ENCODE assay signal across 9 cellular contexts in the genomic region with DNA sequence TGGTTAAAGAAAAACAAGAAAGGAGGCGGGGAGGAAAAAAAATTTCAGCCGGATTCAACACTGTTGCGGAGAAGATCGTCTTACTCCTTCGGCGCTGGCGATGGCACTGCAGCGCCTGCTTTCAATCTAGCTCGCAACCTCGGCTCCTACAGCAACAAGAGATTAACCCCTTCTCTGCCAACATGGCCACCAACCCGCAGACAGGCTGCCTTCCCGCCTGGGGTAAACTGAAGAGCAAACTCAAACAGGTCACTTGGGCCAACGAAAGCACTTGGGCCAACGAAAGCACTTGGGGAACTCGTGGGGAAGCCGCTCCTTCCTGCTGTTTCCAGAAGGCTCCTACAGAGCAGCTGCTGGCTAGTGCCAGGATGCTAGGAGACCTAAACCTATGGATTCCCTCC.
DNase-seq lines count a peak whose midpoint lies in the region; ATAC-seq and TF ChIP-seq lines count a peak whose summit lies in the region.
"Had no signal": no experiment of that assay in that cellular context is flagged by ENCODE, and none has a peak within 500 bp of the region (broad histone marks: within the 10 kb centered on the region; RNA-seq: fewer than 3 reads in every experiment).

No MANE protein-coding gene starts in this region.

- H3K9ac ChIP-seq in adipocyte (ENCODE audit: low read length) = peak overlapping the region; percentile 77

- H3K36me3 ChIP-seq in adipocyte (ENCODE audit: control insufficient read depth, insufficient read depth, low read length, severe bottlenecking) = no peaks in the 10 kb centered on the region
- no peaks in the 10 kb centered on the region for H3K36me3 ChIP-seq in muscle layer of duodenum (ENCODE audit: control insufficient read depth in 1 of 2, insufficient read depth in 2 of 2, low read length in 2 of 2)

- no peak for ATAC-seq in HG02884 (IDR thresholded peaks at IDR 0.05; ENCODE audit: unreplicated experiment)

- H3K9me3 Mint-ChIP-seq in type B pancreatic cell = peaks cover 6% of the 10 kb centered on the region

- no peak for TF ChIP-seq CTCF in type B pancreatic cell (conservative IDR thresholded peaks at IDR 0.05)

- peaks cover 22% of the 10 kb centered on the region for H3K4me1 ChIP-seq in adipocyte (ENCODE audit: control insufficient read depth, insufficient read depth, low read length)
- H3K4me1 ChIP-seq in muscle layer of duodenum (ENCODE audit: control insufficient read depth in 1 of 2, insufficient read depth in 2 of 2, low read length in 2 of 2) = peaks cover 0 to 16% of the 10 kb centered on the region in 2 donors

- H3K4me3 Mint-ChIP-seq in type B pancreatic cell = peak overlapping the region; percentile 85
- H3K4me3 Mint-ChIP-seq: activated naive CD4-positive, alpha-beta T cell treated with anti-CD3 and anti-CD28 coated beads, Interleukin-2, amount 50 U/mL, for 24 hours had no signal

- peak overlapping the region; percentile 91 for H3K4me3 ChIP-seq in adipocyte (ENCODE audit: low read length)
- peak overlapping the region; percentile 47 to 64 for H3K4me3 ChIP-seq in muscle layer of duodenum (ENCODE audit: low read depth in 1 of 2, low read length in 2 of 2)

- no peak overlapping the region for H3K27ac ChIP-seq in muscle layer of duodenum (ENCODE audit: low read length)

- DNase-seq in adipocyte (ENCODE audit: low read depth) (peak; percentile 66), fibroblast of the conjunctiva (ENCODE audit: low read depth) (peak; percentile 62), type B pancreatic cell (ENCODE audit: extremely low spot score, unreplicated experiment) (no peak), NCI-H2196 treated with DMSO at 0.1 percent for 48 hours (lab: John Stamatoyannopoulos, UW; ENCODE audit: unreplicated experiment) (no peak), NCI-H524 treated with DMSO at 0.1 percent for 48 hours (lab: John Stamatoyannopoulos, UW) (no peak)
- DNase-seq: SW 1271 had no signal

- no peaks in the 10 kb centered on the region for H3K9me3 ChIP-seq in adipocyte (ENCODE audit: control insufficient read depth, low read length)
- H3K9me3 ChIP-seq in muscle layer of duodenum (ENCODE audit: control insufficient read depth in 1 of 2, low read length in 2 of 2) = no peaks in the 10 kb centered on the region

- peaks cover 3% of the 10 kb centered on the region for H3K27me3 Mint-ChIP-seq in type B pancreatic cell
- H3K27me3 Mint-ChIP-seq: activated naive CD4-positive, alpha-beta T cell treated with anti-CD3 and anti-CD28 coated beads, Interleukin-2, amount 50 U/mL, for 24 hours had no signal

- peaks cover 6% of the 10 kb centered on the region for H3K36me3 Mint-ChIP-seq in type B pancreatic cell

- peak overlapping the region; percentile 32 for H3K27ac Mint-ChIP-seq in type B pancreatic cell
- H3K27ac Mint-ChIP-seq: activated naive CD4-positive, alpha-beta T cell treated with anti-CD3 and anti-CD28 coated beads, Interleukin-2, amount 50 U/mL, for 24 hours had no signal

- H3K27me3 ChIP-seq in adipocyte (replicated peaks; ENCODE audit: control insufficient read depth, insufficient read depth, low read length) (no peaks in the 10 kb centered on the region), muscle layer of duodenum (ENCODE audit: low read depth, low read length) (no peaks in the 10 kb centered on the region)

- H3K4me1 Mint-ChIP-seq in type B pancreatic cell (ENCODE audit: unreplicated experiment) = peaks cover 20% of the 10 kb centered on the region
- H3K4me1 Mint-ChIP-seq: activated naive CD4-positive, alpha-beta T cell treated with anti-CD3 and anti-CD28 coated beads, Interleukin-2, amount 50 U/mL, for 24 hours had no signal

Comparison
In these comparisons a context has a peak if more than half of its experiments do, and no peak if none do; other contexts are left out.
1. DNase-seq: peak in adipocyte (single experiment) and fibroblast of the conjunctiva (single experiment); none in type B pancreatic cell (single experiment), NCI-H2196 treated with DMSO at 0.1 percent for 48 hours (single experiment) and NCI-H524 treated with DMSO at 0.1 percent for 48 hours (single experiment).